In the genomic region with DNA sequence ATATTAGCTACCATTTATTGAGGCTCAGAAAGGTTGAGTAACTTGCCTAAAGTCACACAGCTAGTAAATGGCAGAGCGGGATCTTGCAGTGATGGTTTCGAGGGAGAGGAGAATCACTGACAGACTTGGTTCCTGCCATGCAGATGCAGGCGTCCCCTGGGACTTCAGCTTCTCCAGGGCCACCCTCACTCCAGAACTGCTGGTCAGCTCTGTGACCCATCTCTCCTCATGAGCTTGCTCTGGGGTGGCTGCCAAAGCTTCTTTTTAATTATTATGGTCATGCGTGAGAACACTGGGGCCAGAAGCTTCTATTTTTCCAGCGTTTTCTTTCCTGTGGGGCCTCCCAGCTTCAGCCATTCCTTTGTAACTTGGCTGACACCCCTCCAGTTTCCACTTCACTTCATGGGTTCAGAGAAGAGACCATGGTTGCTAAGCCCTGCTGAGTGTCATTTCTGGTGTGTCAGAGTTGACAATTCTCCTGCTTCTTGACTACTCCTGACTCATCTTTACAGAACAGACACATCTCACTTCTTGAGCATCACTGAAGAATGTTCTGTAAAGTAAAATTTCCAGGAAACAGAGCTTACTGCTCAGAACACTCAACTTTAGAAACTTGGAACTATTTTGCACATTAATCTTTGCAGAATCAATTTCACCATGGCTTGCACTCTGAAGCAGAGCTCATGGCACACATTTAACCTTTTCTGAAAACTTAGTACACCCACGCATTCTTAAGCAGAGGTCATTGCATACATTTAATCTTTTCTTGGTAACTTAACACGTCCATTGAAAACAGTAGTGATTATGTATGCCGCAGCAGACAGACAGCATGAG, we compare ENCODE assay signal across 8 cellular contexts.
DNase-seq lines count a peak whose midpoint lies in the region; ATAC-seq and TF ChIP-seq lines count a peak whose summit lies in the region.

No MANE protein-coding gene starts in this region.

- H3K27ac ChIP-seq in esophagus (ENCODE audit: low read depth in 2 of 2, low read length in 1 of 2) (peak overlapping the region; percentile 6 to 47), osteoblast (ENCODE audit: low read depth, low read length) (peak overlapping the region; percentile 95), WERI-Rb-1 (no peak overlapping the region), substantia nigra (ENCODE audit: low read depth, low read length, poor library complexity, severe bottlenecking) (no peak overlapping the region)

- ATAC-seq in HG02938 (IDR thresholded peaks at IDR 0.05; ENCODE audit: unreplicated experiment), result no peak

- peak overlapping the region; percentile 23 for H3K4me2 ChIP-seq in osteoblast (ENCODE audit: insufficient read depth, low read length)

- H3K36me3 ChIP-seq in esophagus (ENCODE audit: control insufficient read depth in 2 of 2, insufficient read depth in 2 of 2, low read length in 1 of 2), result no peaks in the 10 kb centered on the region
- H3K36me3 ChIP-seq in osteoblast (ENCODE audit: insufficient read depth, low read length), result no peaks in the 10 kb centered on the region
- H3K36me3 ChIP-seq in WERI-Rb-1, result no peaks in the 10 kb centered on the region
- H3K36me3 ChIP-seq in H7 (replicated peaks; ENCODE audit: control insufficient read depth, insufficient read depth, low read length), result no peaks in the 10 kb centered on the region

- WGBS in esophagus, 2 donors, result 62 to 64% methylated on average over 8 of the region's 8 CpGs

- DNase-seq in AG08395 (ENCODE audit: low spot score) (peak; percentile 73), RPMI7951 (ENCODE audit: low read depth) (peak; percentile 93), osteoblast (ENCODE audit: insufficient read length, low spot score, missing footprints) (peak; percentile 43), WERI-Rb-1 (no peak), H7 (no peak), substantia nigra (lab: John Stamatoyannopoulos, UW) (no peak)

- no peaks in the 10 kb centered on the region for H4K20me1 ChIP-seq in osteoblast (ENCODE audit: insufficient read depth, low read length)

- H3K9me3 ChIP-seq in esophagus (ENCODE audit: control insufficient read depth in 2 of 2, insufficient read depth in 1 of 2, low read depth in 1 of 2, low read length in 1 of 2), result peaks cover 0 to 4% of the 10 kb centered on the region in 2 donors
- peaks cover 8% of the 10 kb centered on the region for H3K9me3 ChIP-seq in osteoblast (ENCODE audit: low read depth, low read length)
- H3K9me3 ChIP-seq in WERI-Rb-1 (ENCODE audit: severe bottlenecking), result no peaks in the 10 kb centered on the region

- no peaks in the 10 kb centered on the region for H3K27me3 ChIP-seq in esophagus (ENCODE audit: control insufficient read depth in 1 of 2, insufficient read depth in 2 of 2, low read length in 2 of 2)
- H3K27me3 ChIP-seq in osteoblast (ENCODE audit: insufficient read depth, low read length), result no peaks in the 10 kb centered on the region
- peaks cover 95% of the 10 kb centered on the region for H3K27me3 ChIP-seq in WERI-Rb-1 (ENCODE audit: insufficient read depth, low read depth, severe bottlenecking)
- H3K27me3 ChIP-seq in H7 (ENCODE audit: control insufficient read depth, insufficient read depth, low read length), result no peaks in the 10 kb centered on the region; the same call in 1 of the 2 replicates

- H3K4me3 ChIP-seq in esophagus (ENCODE audit: low read depth in 1 of 2, low read length in 2 of 2), result no peak overlapping the region
- no peak overlapping the region for H3K4me3 ChIP-seq in osteoblast (ENCODE audit: insufficient read depth, low read length)
- no peak overlapping the region for H3K4me3 ChIP-seq in WERI-Rb-1 (ENCODE audit: low read depth, low read length)
- no peak overlapping the region for H3K4me3 ChIP-seq in H7 (ENCODE audit: insufficient read depth, low read depth, low read length)

- peaks cover 7 to 8% of the 10 kb centered on the region in 2 donors for H3K4me1 ChIP-seq in esophagus (ENCODE audit: control insufficient read depth in 2 of 2, insufficient read depth in 2 of 2, low read length in 1 of 2)
- H3K4me1 ChIP-seq in osteoblast (ENCODE audit: insufficient read depth, low read length), result peaks cover 39% of the 10 kb centered on the region

- TF ChIP-seq CTCF in osteoblast (IDR thresholded peaks at IDR 0.05; ENCODE audit: extremely low read depth, low read depth, low read length) (no peak), WERI-Rb-1 (IDR thresholded peaks at IDR 0.05; ENCODE audit: low read depth, low read length) (no peak)

- no peaks in the 10 kb centered on the region for H3K79me2 ChIP-seq in osteoblast (ENCODE audit: insufficient read depth, low read length)

- no peak overlapping the region for H2AFZ ChIP-seq in osteoblast (ENCODE audit: low read length)

Comparison
In these comparisons a context has a peak if more than half of its experiments do, and no peak if none do; other contexts are left out.
1. DNase-seq: peak in AG08395 (single experiment), RPMI7951 (single experiment) and osteoblast (single experiment); none in WERI-Rb-1 (single experiment), H7 (single experiment) and substantia nigra (0 of 49).
2. H3K27ac ChIP-seq: peak in esophagus (2 of 2) and osteoblast (single experiment); none in WERI-Rb-1 (single experiment) and substantia nigra (single experiment).